In genomic region chr3:50649451-50649931, GRCh38 we compare ENCODE assay signal across 15 cellular contexts. TPM values are rescaled to one million over a fixed set of nuclear protein-coding genes. Genes with fewer than 3 reads are reported as not detected.
A peak's percentile ranks its signal among the peaks of the same experiment; 100 is the strongest.
DNase-seq lines count a peak whose midpoint lies in the region; ATAC-seq lines count a peak whose summit lies in the region.
"Had no signal": no experiment of that assay in that cellular context is flagged by ENCODE, and none has a peak within 500 bp of the region (broad histone marks: within the 10 kb centered on the region; RNA-seq: fewer than 3 reads in every experiment).

No MANE protein-coding gene starts in this region.

- no peaks in the 10 kb centered on the region for H3K9me3 Mint-ChIP-seq in activated naive CD4-positive, alpha-beta T cell treated with anti-CD3 and anti-CD28 coated beads, Interleukin-2, amount 50 U/mL, for 24 hours
- no peaks in the 10 kb centered on the region for H3K9me3 Mint-ChIP-seq in naive thymus-derived CD4-positive, alpha-beta T cell

- H3K4me3 ChIP-seq in naive thymus-derived CD4-positive, alpha-beta T cell (ENCODE audit: low read length) = no peak overlapping the region
- H3K4me3 ChIP-seq: upper lobe of right lung had no signal

- H3K27ac ChIP-seq in naive thymus-derived CD4-positive, alpha-beta T cell (ENCODE audit: low read depth, low read length) = no peak overlapping the region
- H3K27ac ChIP-seq in temporal lobe (ENCODE audit: low read depth, low read length) = peak overlapping the region; percentile 77
- H3K27ac ChIP-seq: upper lobe of right lung had no signal

- no peaks in the 10 kb centered on the region for H3K27me3 Mint-ChIP-seq in activated naive CD4-positive, alpha-beta T cell treated with anti-CD3 and anti-CD28 coated beads, Interleukin-2, amount 50 U/mL, for 24 hours
- no peaks in the 10 kb centered on the region for H3K27me3 Mint-ChIP-seq in naive thymus-derived CD4-positive, alpha-beta T cell

- no peak overlapping the region for H3K4me3 Mint-ChIP-seq in activated naive CD4-positive, alpha-beta T cell treated with anti-CD3 and anti-CD28 coated beads, Interleukin-2, amount 50 U/mL, for 24 hours
- no peak overlapping the region for H3K4me3 Mint-ChIP-seq in naive thymus-derived CD4-positive, alpha-beta T cell

- no peaks in the 10 kb centered on the region for H3K4me1 ChIP-seq in naive thymus-derived CD4-positive, alpha-beta T cell (ENCODE audit: control insufficient read depth in 2 of 2, insufficient read depth in 2 of 2, low read length in 2 of 2)
- H3K4me1 ChIP-seq: upper lobe of right lung had no signal

- no peaks in the 10 kb centered on the region for H3K9me3 ChIP-seq in naive thymus-derived CD4-positive, alpha-beta T cell (ENCODE audit: control insufficient read depth in 2 of 3, low read length in 3 of 3)
- H3K9me3 ChIP-seq: upper lobe of right lung had no signal

- POLR2A ChIA-PET in naive thymus-derived CD4-positive, alpha-beta T cell (lab: Charles Lee) = interaction anchor here (1.0 kb wide), 1 partner anchor 26 kb away, joined by 3 read pairs; no protein-coding TSS in a partner anchor

- H3K27ac Mint-ChIP-seq in activated naive CD4-positive, alpha-beta T cell treated with anti-CD3 and anti-CD28 coated beads, Interleukin-2, amount 50 U/mL, for 24 hours = peak overlapping the region; percentile 41
- peak overlapping the region in 5 of 9 donors; percentile 66 to 74 (median 71) for H3K27ac Mint-ChIP-seq in naive thymus-derived CD4-positive, alpha-beta T cell

- DNase-seq in activated naive CD4-positive, alpha-beta T cell (lab: John Stamatoyannopoulos, UW) = no peak
- peak; percentile 44 to 93 (median 73) for DNase-seq in head of caudate nucleus
- DNase-seq in naive thymus-derived CD4-positive, alpha-beta T cell = no peak
- DNase-seq in DMS153 (lab: John Stamatoyannopoulos, UW) = no peak
- DNase-seq: activated CD4-positive, alpha-beta T cell treated with anti-CD3 and anti-CD28 coated beads for 1 hour; activated T-cell treated with anti-CD3 and anti-CD28 coated beads for 4 hours; MV-4-11; NCI-H2107; NK-92 treated with Interleukin-12 subunit alpha and Interleukin-12 subunit beta, amount 100 ng/mL, for 24 hours; stimulated activated CD8-positive, alpha-beta memory T cell treated with anti-CD3 and anti-CD28 coated beads, Interleukin-4, amount 100 ng/mL, for 48 hours; upper lobe of right lung had no signal

- ATAC-seq in naive thymus-derived CD4-positive, alpha-beta T cell = no peak
- ATAC-seq in GM18873 (IDR thresholded peaks at IDR 0.05; ENCODE audit: low FRiP score, unreplicated experiment) (no peak), HG02884 (IDR thresholded peaks at IDR 0.05; ENCODE audit: unreplicated experiment) (no peak)
- ATAC-seq: upper lobe of right lung had no signal

- no peaks in the 10 kb centered on the region for H3K36me3 Mint-ChIP-seq in activated naive CD4-positive, alpha-beta T cell treated with anti-CD3 and anti-CD28 coated beads, Interleukin-2, amount 50 U/mL, for 24 hours
- H3K36me3 Mint-ChIP-seq in naive thymus-derived CD4-positive, alpha-beta T cell = peaks cover 0 to 13% (median 6%) of the 10 kb centered on the region in 5 donors

- H3K4me1 Mint-ChIP-seq in activated naive CD4-positive, alpha-beta T cell treated with anti-CD3 and anti-CD28 coated beads, Interleukin-2, amount 50 U/mL, for 24 hours = peaks cover 1% of the 10 kb centered on the region
- peaks cover 0 to 23% (median 2%) of the 10 kb centered on the region in 7 donors for H3K4me1 Mint-ChIP-seq in naive thymus-derived CD4-positive, alpha-beta T cell

- H3K27me3 ChIP-seq in naive thymus-derived CD4-positive, alpha-beta T cell (ENCODE audit: control insufficient read depth in 2 of 2, insufficient read depth in 2 of 2, low read length in 2 of 2) = no peaks in the 10 kb centered on the region
- H3K27me3 ChIP-seq: upper lobe of right lung had no signal

- intact Hi-C loops in head of caudate nucleus (cut with DNase I) = no loop called here
- intact Hi-C loops in naive thymus-derived CD4-positive, alpha-beta T cell (cut with micrococcal nuclease) = no loop called here

- peaks cover 0 to 54% (median 17%) of the 10 kb centered on the region in 3 experiments for H3K36me3 ChIP-seq in naive thymus-derived CD4-positive, alpha-beta T cell (ENCODE audit: control insufficient read depth in 2 of 3, insufficient read depth in 3 of 3, low read length in 3 of 3)

- CTCF ChIA-PET in naive thymus-derived CD4-positive, alpha-beta T cell (lab: Charles Lee) = interaction anchor here (0.7 to 11.8 kb wide), 4 partner anchors 20 to 57 kb away, joined by 3 to 175 read pairs (median 5); partner anchors contain the start of gene MAPKAPK3

RNA-seq across cellular contexts. Expression of gene DOCK3, which starts 25.2 kb away (rescaled TPM):
- 1 to 10 TPM; 1.5 to 2.9 (median 1.9) TPM for total RNA-seq in naive thymus-derived CD4-positive, alpha-beta T cell
- under 1 TPM; 0.19 to 0.26 TPM for polyA plus RNA-seq in naive thymus-derived CD4-positive, alpha-beta T cell
- total RNA-seq in temporal lobe = 49.9 TPM

RNA-seq across cellular contexts. Expression of gene MAPKAPK3, which starts 32.5 kb away (rescaled TPM):
- 100 to 1,000 TPM in 1 of 5 experiments, 10 to 100 TPM in 4; 26.7 to 196 (median 37.7) TPM for total RNA-seq in naive thymus-derived CD4-positive, alpha-beta T cell
- 10 to 100 TPM; 53.4 to 54.1 TPM for polyA plus RNA-seq in naive thymus-derived CD4-positive, alpha-beta T cell
- total RNA-seq in temporal lobe = 4.2 TPM

RNA-seq across cellular contexts. Expression of gene CISH, which starts 37.9 kb away (rescaled TPM):
- 100 to 1,000 TPM in 1 of 5 experiments, 10 to 100 TPM in 4; 10.9 to 486 (median 28.5) TPM for total RNA-seq in naive thymus-derived CD4-positive, alpha-beta T cell
- 100 to 1,000 TPM; 134 to 150 TPM for polyA plus RNA-seq in naive thymus-derived CD4-positive, alpha-beta T cell
- 0.74 TPM for total RNA-seq in temporal lobe

Comparison
In these comparisons a context has a peak if more than half of its experiments do, and no peak if none do; other contexts are left out.
1. DNase-seq: peak in head of caudate nucleus (42 of 42); none in activated naive CD4-positive, alpha-beta T cell (0 of 4), naive thymus-derived CD4-positive, alpha-beta T cell (0 of 9) and DMS153 (single experiment).
2. RNA of gene DOCK3, which starts 25.2 kb away (total RNA-seq): 49.9 TPM in temporal lobe (single experiment); 1.5 to 2.9 TPM in naive thymus-derived CD4-positive, alpha-beta T cell; every median in the first group is over 10 times any median in the second.